In the genomic region with DNA sequence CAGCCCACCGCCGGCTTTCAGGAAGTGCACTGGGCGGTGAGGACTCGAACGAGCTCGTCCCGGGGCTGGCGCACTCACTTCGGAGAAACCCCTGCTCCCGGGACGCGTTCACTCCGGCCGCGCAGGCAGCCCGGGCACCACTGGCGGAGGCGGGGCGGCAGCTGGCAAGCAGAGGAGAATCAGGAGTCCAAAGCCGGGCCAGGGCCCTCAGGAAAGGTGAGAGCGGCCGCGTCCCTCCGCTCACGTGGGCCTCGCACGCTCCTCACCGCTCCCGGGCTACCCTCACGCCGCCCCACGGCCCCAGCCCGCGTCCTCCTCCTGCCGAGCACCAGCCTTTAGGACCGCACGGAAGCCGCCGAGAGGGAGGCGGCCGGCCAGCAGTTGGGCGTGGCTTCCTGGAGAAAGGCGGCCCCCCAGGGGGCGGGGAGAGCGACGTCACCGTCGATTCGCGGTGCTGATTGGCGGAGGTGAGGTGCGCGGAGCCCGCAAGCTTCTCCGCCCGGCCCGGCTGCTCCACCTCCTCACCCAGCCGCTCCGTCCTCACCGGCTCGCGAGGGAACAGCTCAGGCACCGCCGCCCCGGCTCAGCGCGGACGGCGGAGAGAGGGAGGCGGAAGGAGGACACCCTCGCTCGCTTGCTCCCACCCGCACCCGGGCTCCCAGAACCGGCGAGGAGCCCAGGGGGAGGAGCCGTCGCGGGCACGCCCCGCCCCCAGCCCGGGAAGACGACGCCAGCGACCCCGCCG, we compare ENCODE assay signal across 1 cellular context.
TF ChIP-seq lines count a peak whose summit lies in the region.

A gene (plus strand): TSS at position 516 of the 745 bp plus-strand sequence. CDS start 400 bp downstream, outside the sequence.

TF ChIP-seq in HepG2, 621 proteins besides CTCF, POLR2A, EP300 and RAD21 (continued from another document and continues in another):
- TF ChIP-seq, protein P1, sequence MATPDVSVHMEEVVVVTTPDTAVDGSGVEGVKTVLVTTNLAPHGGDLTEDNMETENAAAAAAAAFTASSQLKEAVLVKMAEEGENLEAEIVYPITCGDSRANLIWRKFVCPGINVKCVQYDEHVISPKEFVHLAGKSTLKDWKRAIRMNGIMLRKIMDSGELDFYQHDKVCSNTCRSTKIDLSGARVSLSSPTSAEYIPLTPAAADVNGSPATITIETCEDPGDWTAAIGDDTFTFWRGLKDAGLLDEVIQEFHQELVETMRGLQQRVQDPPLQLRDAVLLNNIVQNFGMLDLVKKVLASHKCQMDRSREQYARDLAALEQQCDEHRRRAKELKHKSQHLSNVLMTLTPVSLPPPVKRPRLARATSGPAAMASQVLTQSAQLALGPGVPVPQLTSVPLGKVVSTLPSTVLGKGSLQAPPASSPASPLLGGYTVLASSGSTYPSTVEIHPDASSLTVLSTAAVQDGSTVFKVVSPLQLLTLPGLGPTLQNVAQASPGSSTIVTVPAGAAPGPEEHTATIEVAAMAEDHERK (CRISPR knock-in tag; IDR thresholded peaks at IDR 0.05; ENCODE audit: low read depth), result peak; percentile 46; the same call in 1 of the 2 replicates
- peak; percentile 54; the same call in 1 of the 2 replicates for TF ChIP-seq ZNF143 (CRISPR knock-in tag; IDR thresholded peaks at IDR 0.05)
- peak; percentile 34; the same call in 1 of the 2 replicates for TF ChIP-seq MZF1 (CRISPR knock-in tag; IDR thresholded peaks at IDR 0.05; ENCODE audit: borderline replicate concordance)
- TF ChIP-seq, protein P2, sequence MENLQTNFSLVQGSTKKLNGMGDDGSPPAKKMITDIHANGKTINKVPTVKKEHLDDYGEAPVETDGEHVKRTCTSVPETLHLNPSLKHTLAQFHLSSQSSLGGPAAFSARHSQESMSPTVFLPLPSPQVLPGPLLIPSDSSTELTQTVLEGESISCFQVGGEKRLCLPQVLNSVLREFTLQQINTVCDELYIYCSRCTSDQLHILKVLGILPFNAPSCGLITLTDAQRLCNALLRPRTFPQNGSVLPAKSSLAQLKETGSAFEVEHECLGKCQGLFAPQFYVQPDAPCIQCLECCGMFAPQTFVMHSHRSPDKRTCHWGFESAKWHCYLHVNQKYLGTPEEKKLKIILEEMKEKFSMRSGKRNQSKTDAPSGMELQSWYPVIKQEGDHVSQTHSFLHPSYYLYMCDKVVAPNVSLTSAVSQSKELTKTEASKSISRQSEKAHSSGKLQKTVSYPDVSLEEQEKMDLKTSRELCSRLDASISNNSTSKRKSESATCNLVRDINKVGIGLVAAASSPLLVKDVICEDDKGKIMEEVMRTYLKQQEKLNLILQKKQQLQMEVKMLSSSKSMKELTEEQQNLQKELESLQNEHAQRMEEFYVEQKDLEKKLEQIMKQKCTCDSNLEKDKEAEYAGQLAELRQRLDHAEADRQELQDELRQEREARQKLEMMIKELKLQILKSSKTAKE (CRISPR knock-in tag; IDR thresholded peaks at IDR 0.05; ENCODE audit: borderline replicate concordance), result peak; percentile 52; the same call in 1 of the 2 replicates
- peak; percentile 80; the same call in 1 of the 2 replicates for TF ChIP-seq SIN3A (IDR thresholded peaks at IDR 0.05; ENCODE audit: borderline replicate concordance, low read depth, low read length)
- peak; percentile 84 for TF ChIP-seq YEATS2 (CRISPR knock-in tag; IDR thresholded peaks at IDR 0.05; ENCODE audit: borderline replicate concordance)
- TF ChIP-seq SOX6 (IDR thresholded peaks at IDR 0.05), result no peak
- peak; percentile 89 for TF ChIP-seq SOX6 (CRISPR knock-in tag; IDR thresholded peaks at IDR 0.05)
- TF ChIP-seq ZNF543 (CRISPR knock-in tag; IDR thresholded peaks at IDR 0.05), result peak; percentile 90
- no peak for TF ChIP-seq ZBTB42 (CRISPR knock-in tag; IDR thresholded peaks at IDR 0.05)
- peak; percentile 93 for TF ChIP-seq ZNF792 (CRISPR knock-in tag; IDR thresholded peaks at IDR 0.05)
- TF ChIP-seq ZNF331 (CRISPR knock-in tag; IDR thresholded peaks at IDR 0.05), result peak; percentile 90
- no peak for TF ChIP-seq SCMH1 (CRISPR knock-in tag; IDR thresholded peaks at IDR 0.05; ENCODE audit: borderline replicate concordance)
- TF ChIP-seq, protein P3, sequence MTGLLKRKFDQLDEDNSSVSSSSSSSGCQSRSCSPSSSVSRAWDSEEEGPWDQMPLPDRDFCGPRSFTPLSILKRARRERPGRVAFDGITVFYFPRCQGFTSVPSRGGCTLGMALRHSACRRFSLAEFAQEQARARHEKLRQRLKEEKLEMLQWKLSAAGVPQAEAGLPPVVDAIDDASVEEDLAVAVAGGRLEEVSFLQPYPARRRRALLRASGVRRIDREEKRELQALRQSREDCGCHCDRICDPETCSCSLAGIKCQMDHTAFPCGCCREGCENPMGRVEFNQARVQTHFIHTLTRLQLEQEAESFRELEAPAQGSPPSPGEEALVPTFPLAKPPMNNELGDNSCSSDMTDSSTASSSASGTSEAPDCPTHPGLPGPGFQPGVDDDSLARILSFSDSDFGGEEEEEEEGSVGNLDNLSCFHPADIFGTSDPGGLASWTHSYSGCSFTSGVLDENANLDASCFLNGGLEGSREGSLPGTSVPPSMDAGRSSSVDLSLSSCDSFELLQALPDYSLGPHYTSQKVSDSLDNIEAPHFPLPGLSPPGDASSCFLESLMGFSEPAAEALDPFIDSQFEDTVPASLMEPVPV (CRISPR knock-in tag; IDR thresholded peaks at IDR 0.05), result peak; percentile 90
- TF ChIP-seq NCOA1 (CRISPR knock-in tag; IDR thresholded peaks at IDR 0.05), result no peak
- TF ChIP-seq SSRP1 (CRISPR knock-in tag; IDR thresholded peaks at IDR 0.05), result peak; percentile 92
- peak; percentile 92; the same call in 1 of the 2 replicates for TF ChIP-seq ZNF224 (CRISPR knock-in tag; IDR thresholded peaks at IDR 0.05)
- TF ChIP-seq ZNF350 (CRISPR knock-in tag; IDR thresholded peaks at IDR 0.05; ENCODE audit: borderline replicate concordance, low read depth), result peak; percentile 94
- TF ChIP-seq CHCHD3 (CRISPR knock-in tag; IDR thresholded peaks at IDR 0.05), result no peak
- TF ChIP-seq, protein P4, sequence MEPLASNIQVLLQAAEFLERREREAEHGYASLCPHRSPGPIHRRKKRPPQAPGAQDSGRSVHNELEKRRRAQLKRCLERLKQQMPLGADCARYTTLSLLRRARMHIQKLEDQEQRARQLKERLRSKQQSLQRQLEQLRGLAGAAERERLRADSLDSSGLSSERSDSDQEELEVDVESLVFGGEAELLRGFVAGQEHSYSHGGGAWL (CRISPR knock-in tag; IDR thresholded peaks at IDR 0.05), result peak; percentile 99
- TF ChIP-seq, protein P5, sequence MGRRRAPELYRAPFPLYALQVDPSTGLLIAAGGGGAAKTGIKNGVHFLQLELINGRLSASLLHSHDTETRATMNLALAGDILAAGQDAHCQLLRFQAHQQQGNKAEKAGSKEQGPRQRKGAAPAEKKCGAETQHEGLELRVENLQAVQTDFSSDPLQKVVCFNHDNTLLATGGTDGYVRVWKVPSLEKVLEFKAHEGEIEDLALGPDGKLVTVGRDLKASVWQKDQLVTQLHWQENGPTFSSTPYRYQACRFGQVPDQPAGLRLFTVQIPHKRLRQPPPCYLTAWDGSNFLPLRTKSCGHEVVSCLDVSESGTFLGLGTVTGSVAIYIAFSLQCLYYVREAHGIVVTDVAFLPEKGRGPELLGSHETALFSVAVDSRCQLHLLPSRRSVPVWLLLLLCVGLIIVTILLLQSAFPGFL (CRISPR knock-in tag; IDR thresholded peaks at IDR 0.05), result no peak
- TF ChIP-seq RNF2 (conservative IDR thresholded peaks at IDR 0.05; ENCODE audit: low read depth), result no peak
- peak; percentile 99 for TF ChIP-seq KDM2A (CRISPR knock-in tag; IDR thresholded peaks at IDR 0.05; ENCODE audit: borderline replicate concordance, low read depth)
- no peak for TF ChIP-seq FOXJ3 (CRISPR knock-in tag; IDR thresholded peaks at IDR 0.05; ENCODE audit: borderline replicate concordance)
- TF ChIP-seq KLF12 (CRISPR knock-in tag; IDR thresholded peaks at IDR 0.05; ENCODE audit: borderline replicate concordance), result peak; percentile 93; the same call in 1 of the 2 replicates
- peak; percentile 69; the same call in 1 of the 2 replicates for TF ChIP-seq ZNF724P (CRISPR knock-in tag; IDR thresholded peaks at IDR 0.05; ENCODE audit: borderline replicate concordance)
- TF ChIP-seq, protein P6, sequence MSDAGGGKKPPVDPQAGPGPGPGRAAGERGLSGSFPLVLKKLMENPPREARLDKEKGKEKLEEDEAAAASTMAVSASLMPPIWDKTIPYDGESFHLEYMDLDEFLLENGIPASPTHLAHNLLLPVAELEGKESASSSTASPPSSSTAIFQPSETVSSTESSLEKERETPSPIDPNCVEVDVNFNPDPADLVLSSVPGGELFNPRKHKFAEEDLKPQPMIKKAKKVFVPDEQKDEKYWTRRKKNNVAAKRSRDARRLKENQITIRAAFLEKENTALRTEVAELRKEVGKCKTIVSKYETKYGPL (CRISPR knock-in tag; IDR thresholded peaks at IDR 0.05), result no peak
- no peak; the same call in 1 of the 2 replicates for TF ChIP-seq CEBPG (CRISPR knock-in tag; IDR thresholded peaks at IDR 0.05)
- no peak for TF ChIP-seq ZNF234 (CRISPR knock-in tag; conservative IDR thresholded peaks at IDR 0.05)
- TF ChIP-seq, protein P7, sequence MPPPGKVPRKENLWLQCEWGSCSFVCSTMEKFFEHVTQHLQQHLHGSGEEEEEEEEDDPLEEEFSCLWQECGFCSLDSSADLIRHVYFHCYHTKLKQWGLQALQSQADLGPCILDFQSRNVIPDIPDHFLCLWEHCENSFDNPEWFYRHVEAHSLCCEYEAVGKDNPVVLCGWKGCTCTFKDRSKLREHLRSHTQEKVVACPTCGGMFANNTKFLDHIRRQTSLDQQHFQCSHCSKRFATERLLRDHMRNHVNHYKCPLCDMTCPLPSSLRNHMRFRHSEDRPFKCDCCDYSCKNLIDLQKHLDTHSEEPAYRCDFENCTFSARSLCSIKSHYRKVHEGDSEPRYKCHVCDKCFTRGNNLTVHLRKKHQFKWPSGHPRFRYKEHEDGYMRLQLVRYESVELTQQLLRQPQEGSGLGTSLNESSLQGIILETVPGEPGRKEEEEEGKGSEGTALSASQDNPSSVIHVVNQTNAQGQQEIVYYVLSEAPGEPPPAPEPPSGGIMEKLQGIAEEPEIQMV (CRISPR knock-in tag; IDR thresholded peaks at IDR 0.05; ENCODE audit: low read depth), result peak; percentile 88
- TF ChIP-seq SOX5 (CRISPR knock-in tag; IDR thresholded peaks at IDR 0.05; ENCODE audit: borderline replicate concordance), result peak; percentile 51
- TF ChIP-seq, protein P8, sequence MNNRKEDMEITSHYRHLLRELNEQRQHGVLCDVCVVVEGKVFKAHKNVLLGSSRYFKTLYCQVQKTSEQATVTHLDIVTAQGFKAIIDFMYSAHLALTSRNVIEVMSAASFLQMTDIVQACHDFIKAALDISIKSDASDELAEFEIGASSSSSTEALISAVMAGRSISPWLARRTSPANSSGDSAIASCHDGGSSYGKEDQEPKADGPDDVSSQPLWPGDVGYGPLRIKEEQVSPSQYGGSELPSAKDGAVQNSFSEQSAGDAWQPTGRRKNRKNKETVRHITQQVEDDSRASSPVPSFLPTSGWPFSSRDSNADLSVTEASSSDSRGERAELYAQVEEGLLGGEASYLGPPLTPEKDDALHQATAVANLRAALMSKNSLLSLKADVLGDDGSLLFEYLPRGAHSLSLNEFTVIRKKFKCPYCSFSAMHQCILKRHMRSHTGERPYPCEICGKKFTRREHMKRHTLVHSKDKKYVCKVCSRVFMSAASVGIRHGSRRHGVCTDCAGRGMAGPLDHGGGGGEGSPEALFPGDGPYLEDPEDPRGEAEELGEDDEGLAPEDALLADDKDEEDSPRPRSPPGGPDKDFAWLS (CRISPR knock-in tag; IDR thresholded peaks at IDR 0.05; ENCODE audit: borderline replicate concordance), result 0 out of 2 replicates have a peak, but pooled peaks have one; percentile 86
- TF ChIP-seq, protein P9, sequence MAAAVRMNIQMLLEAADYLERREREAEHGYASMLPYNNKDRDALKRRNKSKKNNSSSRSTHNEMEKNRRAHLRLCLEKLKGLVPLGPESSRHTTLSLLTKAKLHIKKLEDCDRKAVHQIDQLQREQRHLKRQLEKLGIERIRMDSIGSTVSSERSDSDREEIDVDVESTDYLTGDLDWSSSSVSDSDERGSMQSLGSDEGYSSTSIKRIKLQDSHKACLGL (CRISPR knock-in tag; IDR thresholded peaks at IDR 0.05), result peak; percentile 91
- TF ChIP-seq TCF7 (IDR thresholded peaks at IDR 0.05; ENCODE audit: low read depth), result no peak
- TF ChIP-seq MIER3 (CRISPR knock-in tag; IDR thresholded peaks at IDR 0.05; ENCODE audit: borderline replicate concordance), result peak; percentile 75
- TF ChIP-seq, protein P10, sequence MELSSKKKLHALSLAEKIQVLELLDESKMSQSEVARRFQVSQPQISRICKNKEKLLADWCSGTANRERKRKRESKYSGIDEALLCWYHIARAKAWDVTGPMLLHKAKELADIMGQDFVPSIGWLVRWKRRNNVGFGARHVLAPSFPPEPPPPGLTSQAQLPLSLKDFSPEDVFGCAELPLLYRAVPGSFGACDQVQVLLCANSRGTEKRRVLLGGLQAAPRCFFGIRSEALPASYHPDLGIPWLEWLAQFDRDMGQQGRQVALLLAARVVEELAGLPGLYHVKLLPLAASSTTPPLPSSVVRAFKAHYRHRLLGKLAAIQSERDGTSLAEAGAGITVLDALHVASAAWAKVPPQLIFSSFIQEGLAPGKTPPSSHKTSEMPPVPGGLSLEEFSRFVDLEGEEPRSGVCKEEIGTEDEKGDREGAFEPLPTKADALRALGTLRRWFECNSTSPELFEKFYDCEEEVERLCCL (CRISPR knock-in tag; IDR thresholded peaks at IDR 0.05; ENCODE audit: borderline replicate concordance), result peak; percentile 60; the same call in 1 of the 2 replicates
- TF ChIP-seq GFI1 (CRISPR knock-in tag; IDR thresholded peaks at IDR 0.05; ENCODE audit: borderline replicate concordance), result peak; percentile 80; the same call in 1 of the 2 replicates
- TF ChIP-seq, protein P11, sequence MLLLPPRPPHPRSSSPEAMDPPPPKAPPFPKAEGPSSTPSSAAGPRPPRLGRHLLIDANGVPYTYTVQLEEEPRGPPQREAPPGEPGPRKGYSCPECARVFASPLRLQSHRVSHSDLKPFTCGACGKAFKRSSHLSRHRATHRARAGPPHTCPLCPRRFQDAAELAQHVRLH (CRISPR knock-in tag; IDR thresholded peaks at IDR 0.05; ENCODE audit: borderline replicate concordance, low read depth), result peak; percentile 98
- peak; percentile 98 for TF ChIP-seq KDM3A (CRISPR knock-in tag; IDR thresholded peaks at IDR 0.05; ENCODE audit: low read depth)
- no peak for TF ChIP-seq ZNF672 (CRISPR knock-in tag; IDR thresholded peaks at IDR 0.05)
- TF ChIP-seq, protein P12, sequence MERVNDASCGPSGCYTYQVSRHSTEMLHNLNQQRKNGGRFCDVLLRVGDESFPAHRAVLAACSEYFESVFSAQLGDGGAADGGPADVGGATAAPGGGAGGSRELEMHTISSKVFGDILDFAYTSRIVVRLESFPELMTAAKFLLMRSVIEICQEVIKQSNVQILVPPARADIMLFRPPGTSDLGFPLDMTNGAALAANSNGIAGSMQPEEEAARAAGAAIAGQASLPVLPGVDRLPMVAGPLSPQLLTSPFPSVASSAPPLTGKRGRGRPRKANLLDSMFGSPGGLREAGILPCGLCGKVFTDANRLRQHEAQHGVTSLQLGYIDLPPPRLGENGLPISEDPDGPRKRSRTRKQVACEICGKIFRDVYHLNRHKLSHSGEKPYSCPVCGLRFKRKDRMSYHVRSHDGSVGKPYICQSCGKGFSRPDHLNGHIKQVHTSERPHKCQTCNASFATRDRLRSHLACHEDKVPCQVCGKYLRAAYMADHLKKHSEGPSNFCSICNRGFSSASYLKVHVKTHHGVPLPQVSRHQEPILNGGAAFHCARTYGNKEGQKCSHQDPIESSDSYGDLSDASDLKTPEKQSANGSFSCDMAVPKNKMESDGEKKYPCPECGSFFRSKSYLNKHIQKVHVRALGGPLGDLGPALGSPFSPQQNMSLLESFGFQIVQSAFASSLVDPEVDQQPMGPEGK (CRISPR knock-in tag; IDR thresholded peaks at IDR 0.05), result peak; percentile 93
